23 cellular contexts compared by ENCODE assay signal in genomic region chr10:113420057-113420732, GRCh38.
DNase-seq lines count a peak whose midpoint lies in the region; ATAC-seq, FAIRE-seq and TF ChIP-seq lines count a peak whose summit lies in the region.
"Had no signal": no experiment of that assay in that cellular context is flagged by ENCODE, and none has a peak within 500 bp of the region (broad histone marks: within the 10 kb centered on the region; RNA-seq: fewer than 3 reads in every experiment).

No MANE protein-coding gene starts in this region.

- no peak overlapping the region for H3K4me2 ChIP-seq in HCT116 (ENCODE audit: low read length)
- H3K4me2 ChIP-seq in K562 (ENCODE audit: insufficient read depth, low read length) = no peak overlapping the region
- H3K4me2 ChIP-seq: A549; BLaER1 treated with 17β-estradiol and CSF1 and Interleukin-3, amounts not matched to agents 10 nM and 100 nM had no signal

- no peak overlapping the region for H3K4me3 ChIP-seq in HCT116 (replicated peaks in 1 of 2; ENCODE audit: low read depth in 1 of 2, low read length in 2 of 2)
- H3K4me3 ChIP-seq in K562 = no peak overlapping the region
- H3K4me3 ChIP-seq in fibroblast of mammary gland (ENCODE audit: control insufficient read depth, low read depth, low read length) = no peak overlapping the region
- H3K4me3 ChIP-seq: A549; BLaER1 treated with 17β-estradiol and CSF1 and Interleukin-3, amounts not matched to agents 10 nM and 100 nM had no signal

- WGBS in K562 (ENCODE audit: insufficient coverage, low coverage, missing lambda C conversion rate) = 0% methylated on average over 1 of the region's 2 CpGs

- POLR2A ChIA-PET in HCT116 (lab: Charles Lee) (no interaction called here), K562 (lab: Yijun Ruan, JAX) (no interaction called here)

- H3K27me3 ChIP-seq in HCT116 (ENCODE audit: insufficient read depth, low read length) = peaks cover 17% of the 10 kb centered on the region; the same call in 1 of the 2 replicates
- no peaks in the 10 kb centered on the region for H3K27me3 ChIP-seq in K562 (ENCODE audit: control insufficient read depth in 2 of 2, insufficient read depth in 2 of 2, low read length in 2 of 2)
- H3K27me3 ChIP-seq: BLaER1 treated with 17β-estradiol and CSF1 and Interleukin-3, amounts not matched to agents 10 nM and 100 nM had no signal

- no peak for FAIRE-seq in K562 (lab: Jason Lieb, UNC)
- FAIRE-seq: A549, D721Med, G401.6, GM12891, GM19239 had no signal

- no TSS peak for BruUV-seq in HCT116 (replicated peaks; lab: Mats Ljungman, UMichigan)
- BruUV-seq in K562 (replicated peaks; lab: Mats Ljungman, UMichigan) = no TSS peak

- intact Hi-C loops in HCT116 (cut with micrococcal nuclease) (no loop called here), K562 (cut with micrococcal nuclease) (no loop called here)

- DNase-seq in HCT116 (ENCODE audit: low read depth, low spot score) (no peak), HT-29 (ENCODE audit: low spot score) (peak; percentile 17), K562 (ENCODE audit: extremely low read depth in 1 of 4, low spot score in 3 of 4) (no peak), fibroblast of mammary gland (ENCODE audit: low read depth) (peak; percentile 20), LoVo (ENCODE audit: low spot score) (no peak), caudate nucleus (lab: John Stamatoyannopoulos, UW) (no peak)
- DNase-seq: AML-193; Caco-2; Calu3; CD4-positive, alpha-beta T cell; CD8-positive, alpha-beta T cell; DMS79 treated with DMSO at 0.1 percent for 48 hours; GF-D8 had no signal

- no peak overlapping the region for H3K27ac ChIP-seq in HCT116 (ENCODE audit: low read depth, low read length)
- no peak overlapping the region for H3K27ac ChIP-seq in K562 (ENCODE audit: extremely low read depth, low read depth, low read length)
- H3K27ac ChIP-seq in caudate nucleus (ENCODE audit: low read depth, low read length) = no peak overlapping the region
- H3K27ac ChIP-seq: 22Rv1; A549; BLaER1 treated with 17β-estradiol and CSF1 and Interleukin-3, amounts not matched to agents 10 nM and 100 nM; C4-2B had no signal

- TF ChIP-seq POLR2A in HCT116 (IDR thresholded peaks at IDR 0.05; ENCODE audit: borderline replicate concordance, extremely low read depth, insufficient read depth, insufficient read length) = no peak
- no peak for TF ChIP-seq POLR2A in K562 (conservative IDR thresholded peaks at IDR 0.05)

- CTCF ChIA-PET in HCT116 (lab: Charles Lee) (no interaction called here), K562 (lab: Yijun Ruan, JAX; ENCODE audit: low intra/inter-chr PET ratio) (no interaction called here)

- no peak overlapping the region for H3K9ac ChIP-seq in HCT116 (ENCODE audit: low read length)
- no peak overlapping the region for H3K9ac ChIP-seq in K562 (ENCODE audit: insufficient read depth in 1 of 2, low read depth in 2 of 2, low read length in 2 of 2)
- H3K9ac ChIP-seq: BLaER1 treated with 17β-estradiol and CSF1 and Interleukin-3, amounts not matched to agents 10 nM and 100 nM had no signal

- H3K9me3 ChIP-seq in HCT116 (ENCODE audit: control insufficient read depth in 1 of 2, insufficient read depth in 1 of 2, low read depth in 1 of 2, low read length in 2 of 2) (peaks cover 8 to 13% of the 10 kb centered on the region in 2 experiments; a peak in 2 of 4 replicates), K562 (replicated peaks; ENCODE audit: control insufficient read depth, insufficient read depth, low read depth, low read length) (no peaks in the 10 kb centered on the region)

- H3K9me2 ChIP-seq in HCT116 (ENCODE audit: insufficient read depth) = no peaks in the 10 kb centered on the region

- TF ChIP-seq RAD21 in HCT116 (IDR thresholded peaks at IDR 0.05; ENCODE audit: low read depth) (no peak), K562 (CRISPR knock-in tag; conservative IDR thresholded peaks at IDR 0.05 in 1 of 2, IDR thresholded peaks at IDR 0.05 in 1 of 2) (no peak)

- RAD21 ChIA-PET in HCT116 (lab: Charles Lee; ENCODE audit: low non-redundant PET in 1 of 2, low total read pairs in 2 of 2, uncharacterized antibody in 2 of 2, unreplicated experiment in 2 of 2) = no interaction called here

- H3K9me1 ChIP-seq in K562 (ENCODE audit: control insufficient read depth, insufficient read depth, low read length) = no peaks in the 10 kb centered on the region

- H3K4me1 ChIP-seq in HCT116 (ENCODE audit: control insufficient read depth in 1 of 2, insufficient read depth in 2 of 2, low read length in 2 of 2) = no peaks in the 10 kb centered on the region; a peak in 1 of 4 replicates
- no peaks in the 10 kb centered on the region for H3K4me1 ChIP-seq in K562 (replicated peaks in 1 of 2; ENCODE audit: control insufficient read depth in 2 of 2, insufficient read depth in 2 of 2, low read length in 2 of 2)
- H3K4me1 ChIP-seq: BLaER1 treated with 17β-estradiol and CSF1 and Interleukin-3, amounts not matched to agents 10 nM and 100 nM; Caco-2 had no signal

- TF ChIP-seq CTCF in HCT116 (IDR thresholded peaks at IDR 0.05 in 2 of 3, conservative IDR thresholded peaks at IDR 0.05 in 1 of 3; ENCODE audit: borderline replicate concordance in 1 of 3, insufficient read depth in 1 of 3, low read depth in 2 of 3, low read length in 2 of 3) = no peak
- no peak for TF ChIP-seq CTCF in K562 (IDR thresholded peaks at IDR 0.05 in 2 of 3, conservative IDR thresholded peaks at IDR 0.05 in 1 of 3; ENCODE audit: insufficient read depth in 2 of 3, low read depth in 1 of 3, low read length in 3 of 3)
- TF ChIP-seq CTCF in fibroblast of mammary gland (conservative IDR thresholded peaks at IDR 0.05; ENCODE audit: control insufficient read depth, insufficient read depth, low read depth, low read length) = no peak

- TF ChIP-seq EP300 in K562 (IDR thresholded peaks at IDR 0.05; ENCODE audit: low read length) = no peak

- H3K36me3 ChIP-seq in HCT116 (ENCODE audit: control insufficient read depth in 1 of 2, insufficient read depth in 2 of 2, low read length in 2 of 2) (no peaks in the 10 kb centered on the region), K562 (ENCODE audit: control insufficient read depth, insufficient read depth, low read length) (no peaks in the 10 kb centered on the region)
- H3K36me3 ChIP-seq: BLaER1 treated with 17β-estradiol and CSF1 and Interleukin-3, amounts not matched to agents 10 nM and 100 nM had no signal

- in situ Hi-C loops in K562 (cut with MboI) = no loop called here

- H4K20me1 ChIP-seq in HCT116 (ENCODE audit: insufficient read depth) = no peaks in the 10 kb centered on the region
- H4K20me1 ChIP-seq in K562 (replicated peaks; ENCODE audit: control insufficient read depth, insufficient read depth, low read length) = no peaks in the 10 kb centered on the region
- H4K20me1 ChIP-seq: BLaER1 treated with 17β-estradiol and CSF1 and Interleukin-3, amounts not matched to agents 10 nM and 100 nM had no signal

- H3K79me2 ChIP-seq in HCT116 (ENCODE audit: insufficient read depth, low read length) (no peaks in the 10 kb centered on the region), K562 (ENCODE audit: control insufficient read depth, insufficient read depth, low read length) (no peaks in the 10 kb centered on the region)

- H2AFZ ChIP-seq in HCT116 (ENCODE audit: low read depth, low read length, poor library complexity, severe bottlenecking) (no peak overlapping the region), K562 (ENCODE audit: low read depth, low read length) (no peak overlapping the region)

- ATAC-seq in HCT116 (no peak), K562 (no peak), HG02623 (IDR thresholded peaks at IDR 0.05; ENCODE audit: unreplicated experiment) (no peak), GM19455 (IDR thresholded peaks at IDR 0.05; ENCODE audit: unreplicated experiment) (no peak)
- ATAC-seq: A549; CD8-positive, alpha-beta T cell had no signal

TF ChIP-seq in HCT116, 20 proteins besides CTCF, POLR2A, EP300 and RAD21:
- TF ChIP-seq EZH2phosphoT487 (IDR thresholded peaks at IDR 0.05; ENCODE audit: borderline replicate concordance) (no peak), EZH2 (IDR thresholded peaks at IDR 0.05) (no peak), CBX3 (IDR thresholded peaks at IDR 0.05; ENCODE audit: low read depth) (peak; percentile 41; the same call in 1 of the 2 replicates), ZFX (IDR thresholded peaks at IDR 0.05) (no peak), TCF7L2 (IDR thresholded peaks at IDR 0.05; ENCODE audit: borderline replicate concordance, extremely low read depth, insufficient read depth, insufficient read length) (no peak), SRF (IDR thresholded peaks at IDR 0.05; ENCODE audit: low read depth) (no peak), SP1 (IDR thresholded peaks at IDR 0.05; ENCODE audit: low read depth) (no peak)

TF ChIP-seq in K562, 482 proteins besides CTCF, POLR2A, EP300 and RAD21 (continues in another document):
- no peak for TF ChIP-seq ETV1 (tag; conservative IDR thresholded peaks at IDR 0.05; ENCODE audit: low read depth)
- no peak for TF ChIP-seq GTF3C2 (IDR thresholded peaks at IDR 0.05; ENCODE audit: borderline replicate concordance, extremely low read depth, insufficient read length)

Comparison
In these comparisons a context has a peak if more than half of its experiments do, and no peak if none do; other contexts are left out.
1. DNase-seq: peak in HT-29 (single experiment) and fibroblast of mammary gland (single experiment); none in HCT116 (single experiment), K562 (0 of 4), LoVo (single experiment) and caudate nucleus (0 of 61).
2. Of the 22 proteins assayed by ChIP-seq in both K562 and HCT116: peak only in K562: none; only in HCT116: CBX3; in both: none; in neither: 21.